ENCODE assay signal across 17 cellular contexts in the genomic region with DNA sequence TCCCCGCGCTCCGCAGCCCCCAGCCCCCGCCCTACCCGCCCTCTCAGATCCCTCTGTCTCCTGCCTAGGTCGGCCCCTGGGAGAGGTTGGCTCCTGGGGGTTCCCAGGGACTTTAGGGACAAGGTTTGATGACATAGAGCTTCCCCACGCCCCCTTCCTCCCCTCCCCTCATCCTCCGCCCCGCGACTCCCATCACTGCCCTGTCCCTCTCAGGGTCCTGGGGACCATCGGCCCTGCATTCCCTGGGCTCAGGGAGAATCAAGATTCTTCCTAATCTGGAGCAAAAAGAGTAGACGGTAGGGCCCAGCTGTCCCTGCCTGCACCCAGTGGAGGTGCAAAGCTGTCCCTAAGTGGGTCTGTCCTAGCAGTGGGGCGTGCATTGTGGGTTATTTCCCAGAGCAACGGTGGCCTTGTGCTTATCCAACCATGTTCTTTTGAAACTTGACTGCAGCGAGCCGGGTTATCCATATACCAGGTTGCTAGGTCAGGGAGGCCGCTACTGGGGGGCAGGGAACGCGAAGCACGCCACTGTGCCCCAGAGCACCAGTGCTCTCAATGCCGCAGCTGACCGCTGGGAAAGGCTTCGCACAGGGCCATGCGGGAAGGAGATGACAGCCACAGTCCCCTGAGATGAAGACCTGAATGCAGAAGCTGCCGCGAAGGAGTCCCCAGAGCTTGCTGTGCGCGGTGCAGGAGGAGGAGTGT.
DNase-seq lines count a peak whose midpoint lies in the region; ATAC-seq and TF ChIP-seq lines count a peak whose summit lies in the region.
"Had no signal": no experiment of that assay in that cellular context is flagged by ENCODE, and none has a peak within 500 bp of the region (broad histone marks: within the 10 kb centered on the region; RNA-seq: fewer than 3 reads in every experiment).

No MANE protein-coding gene starts in this region.

- intact Hi-C loops in CD8-positive, alpha-beta T cell (cut with DNase I, micrococcal nuclease) = no loop called here

- peak overlapping the region; percentile 54 for H3K4me3 ChIP-seq in H7 (ENCODE audit: insufficient read depth, low read depth, low read length)
- H3K4me3 ChIP-seq in WERI-Rb-1 (ENCODE audit: low read depth, low read length) = peak overlapping the region; percentile 53
- peak overlapping the region; percentile 45 for H3K4me3 ChIP-seq in iPS-18a (ENCODE audit: low read length)
- no peak overlapping the region for H3K4me3 ChIP-seq in CD8-positive, alpha-beta T cell (ENCODE audit: low read depth, low read length)
- H3K4me3 ChIP-seq: GM12878 had no signal

- peaks cover 23% of the 10 kb centered on the region for H3K27me3 Mint-ChIP-seq in CD8-positive, alpha-beta T cell (ENCODE audit: low read depth)

- H3K36me3 ChIP-seq in H7 (replicated peaks; ENCODE audit: control insufficient read depth, insufficient read depth, low read length) = no peaks in the 10 kb centered on the region
- H3K36me3 ChIP-seq in WERI-Rb-1 = no peaks in the 10 kb centered on the region
- H3K36me3 ChIP-seq in iPS-18a (ENCODE audit: control insufficient read depth, low read depth, low read length) = no peaks in the 10 kb centered on the region
- H3K36me3 ChIP-seq in CD8-positive, alpha-beta T cell (ENCODE audit: insufficient read depth, low read length) = no peaks in the 10 kb centered on the region
- H3K36me3 ChIP-seq: transverse colon had no signal

- ATAC-seq in CD8-positive, alpha-beta T cell = no peak
- ATAC-seq in HG03520 (IDR thresholded peaks at IDR 0.05; ENCODE audit: unreplicated experiment) (no peak), HG02588 (IDR thresholded peaks at IDR 0.05; ENCODE audit: unreplicated experiment) (no peak)
- ATAC-seq: GM12878 had no signal

- DNase-seq in H7 (peak; percentile 80), WERI-Rb-1 (no peak), renal cortical epithelial cell (ENCODE audit: low read depth) (peak; percentile 3), HuH-7.5 (ENCODE audit: low spot score) (no peak)
- no peak for DNase-seq in CD8-positive, alpha-beta T cell
- DNase-seq: C1 segment of cervical spinal cord; cerebellar nuclear complex; hippocampal formation; NCI-H1048; NK-92 treated with Interleukin-12 subunit alpha and Interleukin-12 subunit beta, amount 100 ng/mL, for 24 hours; transverse colon had no signal

- no peak overlapping the region for H3K27ac ChIP-seq in WERI-Rb-1
- no peak overlapping the region for H3K27ac ChIP-seq in iPS-18a (ENCODE audit: low read length)
- no peak overlapping the region for H3K27ac ChIP-seq in CD8-positive, alpha-beta T cell (ENCODE audit: low read depth, low read length)
- H3K27ac ChIP-seq: transverse colon had no signal

- POLR2A ChIA-PET in CD8-positive, alpha-beta T cell (lab: Charles Lee) = no interaction called here

- no peaks in the 10 kb centered on the region for H3K9me3 Mint-ChIP-seq in CD8-positive, alpha-beta T cell
- H3K9me3 Mint-ChIP-seq: activated naive CD4-positive, alpha-beta T cell treated with anti-CD3 and anti-CD28 coated beads, Interleukin-2, amount 50 U/mL, for 72 hours had no signal

- peaks cover 4% of the 10 kb centered on the region for H3K4me1 ChIP-seq in iPS-18a (ENCODE audit: control insufficient read depth, low read depth, low read length)
- H3K4me1 ChIP-seq in CD8-positive, alpha-beta T cell (ENCODE audit: insufficient read depth, low read length) = no peaks in the 10 kb centered on the region

- peaks cover 1% of the 10 kb centered on the region for H3K4me1 Mint-ChIP-seq in CD8-positive, alpha-beta T cell (ENCODE audit: low read depth)

- TF ChIP-seq CTCF in WERI-Rb-1 (IDR thresholded peaks at IDR 0.05; ENCODE audit: low read depth, low read length) = no peak
- TF ChIP-seq CTCF in CD8-positive, alpha-beta T cell (IDR thresholded peaks at IDR 0.05) = no peak

- H3K27me3 ChIP-seq in H7 (ENCODE audit: control insufficient read depth, insufficient read depth, low read length) (peaks cover 38% of the 10 kb centered on the region), WERI-Rb-1 (ENCODE audit: insufficient read depth, low read depth, severe bottlenecking) (no peaks in the 10 kb centered on the region), iPS-18a (ENCODE audit: control insufficient read depth, insufficient read depth, low read length) (peaks cover 37% of the 10 kb centered on the region)
- peaks cover 3% of the 10 kb centered on the region for H3K27me3 ChIP-seq in CD8-positive, alpha-beta T cell (ENCODE audit: insufficient read depth, low read length)

- H3K4me3 Mint-ChIP-seq in CD8-positive, alpha-beta T cell = no peak overlapping the region
- H3K4me3 Mint-ChIP-seq: IgD-negative memory B cell had no signal

- H3K9me3 ChIP-seq in WERI-Rb-1 (ENCODE audit: severe bottlenecking) (no peaks in the 10 kb centered on the region), iPS-18a (ENCODE audit: control insufficient read depth, low read depth, low read length) (no peaks in the 10 kb centered on the region)
- no peaks in the 10 kb centered on the region for H3K9me3 ChIP-seq in CD8-positive, alpha-beta T cell (ENCODE audit: low read length)
- H3K9me3 ChIP-seq: transverse colon had no signal

- no peak overlapping the region for H3K27ac Mint-ChIP-seq in CD8-positive, alpha-beta T cell
- H3K27ac Mint-ChIP-seq: activated naive CD4-positive, alpha-beta T cell treated with anti-CD3 and anti-CD28 coated beads, Interleukin-2, amount 50 U/mL, for 72 hours; IgD-negative memory B cell had no signal

- CTCF ChIA-PET in CD8-positive, alpha-beta T cell (lab: Charles Lee) = no interaction called here

- H3K36me3 Mint-ChIP-seq in CD8-positive, alpha-beta T cell = no peaks in the 10 kb centered on the region
- H3K36me3 Mint-ChIP-seq: activated naive CD4-positive, alpha-beta T cell treated with anti-CD3 and anti-CD28 coated beads, Interleukin-2, amount 50 U/mL, for 72 hours; IgD-negative memory B cell had no signal

- H3K9ac ChIP-seq in iPS-18a (ENCODE audit: low read length) = no peak overlapping the region

Comparison
In these comparisons a context has a peak if more than half of its experiments do, and no peak if none do; other contexts are left out.
1. DNase-seq: peak in H7 (single experiment) and renal cortical epithelial cell (single experiment); none in WERI-Rb-1 (single experiment), CD8-positive, alpha-beta T cell (0 of 7) and HuH-7.5 (single experiment).